ENCODE assay signal across 13 cellular contexts in genomic region chr1:164092603-164093353, GRCh38.
A peak's percentile ranks its signal among the peaks of the same experiment; 100 is the strongest.
DNase-seq lines count a peak whose midpoint lies in the region; ATAC-seq and TF ChIP-seq lines count a peak whose summit lies in the region.
"Had no signal": no experiment of that assay in that cellular context is flagged by ENCODE, and none has a peak within 500 bp of the region (broad histone marks: within the 10 kb centered on the region; RNA-seq: fewer than 3 reads in every experiment).

No MANE protein-coding gene starts in this region.

- no peak overlapping the region for H2AFZ ChIP-seq in OCI-LY3 (ENCODE audit: low read depth, low read length)
- H2AFZ ChIP-seq in fibroblast of lung (ENCODE audit: low read length): no peak overlapping the region
- H2AFZ ChIP-seq in mammary epithelial cell (ENCODE audit: low read depth, low read length): no peak overlapping the region

- no peaks in the 10 kb centered on the region for H4K20me1 ChIP-seq in OCI-LY3 (ENCODE audit: insufficient read depth, low read length)
- no peaks in the 10 kb centered on the region for H4K20me1 ChIP-seq in fibroblast of lung (ENCODE audit: control insufficient read depth, extremely low read depth, insufficient read depth, low read length)
- no peaks in the 10 kb centered on the region for H4K20me1 ChIP-seq in mammary epithelial cell (ENCODE audit: insufficient read depth, low read length)

- H3K4me2 ChIP-seq in OCI-LY3 (ENCODE audit: low read length) (no peak overlapping the region), fibroblast of lung (ENCODE audit: extremely low read depth, insufficient read depth, low read length) (no peak overlapping the region), mammary epithelial cell (ENCODE audit: insufficient read depth, low read depth, low read length) (no peak overlapping the region)

- intact Hi-C loops in mammary epithelial cell (cut with micrococcal nuclease): no loop called here

- H3K27me3 ChIP-seq in OCI-LY3 (ENCODE audit: low read depth, low read length) (no peaks in the 10 kb centered on the region), fibroblast of lung (ENCODE audit: control insufficient read depth, insufficient read depth, low read length) (no peaks in the 10 kb centered on the region), mammary epithelial cell (ENCODE audit: insufficient read depth, low read length) (no peaks in the 10 kb centered on the region)
- H3K27me3 ChIP-seq: left lung had no signal

- WGBS in mammary epithelial cell (ENCODE audit: low coverage, missing lambda C conversion rate): 29% methylated on average over 3 of the region's 4 CpGs

- no peak overlapping the region for H3K4me3 ChIP-seq in AG09309 (ENCODE audit: control insufficient read depth, low read depth, low read length)
- no peak overlapping the region for H3K4me3 ChIP-seq in OCI-LY3 (ENCODE audit: low read length)
- no peak overlapping the region for H3K4me3 ChIP-seq in fibroblast of lung (replicated peaks in 1 of 4; ENCODE audit: control extremely low read depth in 1 of 4, insufficient read depth in 1 of 4, low read depth in 3 of 4, low read length in 4 of 4)
- no peak overlapping the region for H3K4me3 ChIP-seq in mammary epithelial cell (replicated peaks in 1 of 3; ENCODE audit: insufficient read depth in 1 of 3, low read depth in 2 of 3, low read length in 3 of 3)
- H3K4me3 ChIP-seq: left lung, thoracic aorta had no signal

- H3K9me3 ChIP-seq in OCI-LY3 (ENCODE audit: insufficient read depth, low read length): no peaks in the 10 kb centered on the region
- H3K9me3 ChIP-seq in fibroblast of lung (ENCODE audit: control insufficient read depth, insufficient read depth, low read depth, low read length): no peaks in the 10 kb centered on the region
- H3K9me3 ChIP-seq in mammary epithelial cell (replicated peaks; ENCODE audit: insufficient read depth, low read length): peaks cover 3% of the 10 kb centered on the region

- BruUV-seq in mammary epithelial cell (replicated peaks; lab: Mats Ljungman, UMichigan): no TSS peak

- H3K36me3 ChIP-seq in OCI-LY3 (replicated peaks; ENCODE audit: low read depth, low read length) (no peaks in the 10 kb centered on the region), fibroblast of lung (ENCODE audit: control insufficient read depth, insufficient read depth, low read length) (no peaks in the 10 kb centered on the region), mammary epithelial cell (ENCODE audit: insufficient read depth, low read length) (no peaks in the 10 kb centered on the region)
- H3K36me3 ChIP-seq: left lung, thoracic aorta had no signal

- CTCF ChIA-PET in mammary epithelial cell (lab: Charles Lee; ENCODE audit: low non-redundant PET): no interaction called here

- dilution Hi-C loops in mammary epithelial cell (cut with HindIII; ENCODE audit: low sequenced_read_pairs): no loop called here

- H3K4me1 ChIP-seq in OCI-LY3 (ENCODE audit: low read length): no peaks in the 10 kb centered on the region
- H3K4me1 ChIP-seq in fibroblast of lung (ENCODE audit: control insufficient read depth, extremely low read depth, insufficient read depth, low read length): no peaks in the 10 kb centered on the region
- no peaks in the 10 kb centered on the region for H3K4me1 ChIP-seq in mammary epithelial cell (ENCODE audit: insufficient read depth, low read length)
- H3K4me1 ChIP-seq: left lung had no signal

- DNase-seq in AG09309 (ENCODE audit: low read depth) (no peak), ELR (ENCODE audit: low read depth) (peak; percentile 0), fibroblast of lung (ENCODE audit: low read depth in 2 of 2) (peak in 1 of 2 donors; percentile 4), NCI-H2029 treated with DMSO at 0.1 percent for 48 hours (lab: John Stamatoyannopoulos, UW) (no peak), mammary epithelial cell (no peak)
- DNase-seq: activated T-cell treated with anti-CD3 and anti-CD28 coated beads for 4 hours; nucleus accumbens; stimulated activated CD4-positive, alpha-beta T cell treated with anti-CD3 and anti-CD28 coated beads, Interleukin-4, amount 100 ng/mL, for 4 hours had no signal

- ATAC-seq in GM18520 (IDR thresholded peaks at IDR 0.05; ENCODE audit: unreplicated experiment): no peak
- ATAC-seq in GM18517 (IDR thresholded peaks at IDR 0.05; ENCODE audit: unreplicated experiment): no peak
- ATAC-seq: left lung had no signal

- H3K79me2 ChIP-seq in OCI-LY3 (ENCODE audit: low read length): no peaks in the 10 kb centered on the region
- no peaks in the 10 kb centered on the region for H3K79me2 ChIP-seq in fibroblast of lung (ENCODE audit: control insufficient read depth, insufficient read depth, low read length)
- H3K79me2 ChIP-seq in mammary epithelial cell (ENCODE audit: insufficient read depth, low read length): no peaks in the 10 kb centered on the region

- TF ChIP-seq CTCF in AG09309 (IDR thresholded peaks at IDR 0.05; ENCODE audit: control insufficient read depth, insufficient read depth, low read depth, low read length, missing control alignments) (peak; percentile 26), OCI-LY3 (IDR thresholded peaks at IDR 0.05; ENCODE audit: low read depth, low read length) (peak; percentile 35), fibroblast of lung (conservative IDR thresholded peaks at IDR 0.05 in 1 of 2, IDR thresholded peaks at IDR 0.05 in 1 of 2; ENCODE audit: low read depth in 1 of 2, low read length in 2 of 2) (peak; percentile 8 to 32), mammary epithelial cell (conservative IDR thresholded peaks at IDR 0.05 in 1 of 2, IDR thresholded peaks at IDR 0.05 in 1 of 2; ENCODE audit: extremely low read depth in 1 of 2, insufficient read depth in 1 of 2, low read depth in 1 of 2, low read length in 2 of 2) (peak in 1 of 2 donors; percentile 22)

- no peak overlapping the region for H3K27ac ChIP-seq in OCI-LY3 (ENCODE audit: low read length)
- no peak overlapping the region for H3K27ac ChIP-seq in fibroblast of lung (ENCODE audit: insufficient read depth, low read length)
- no peak overlapping the region for H3K27ac ChIP-seq in mammary epithelial cell (ENCODE audit: insufficient read depth, low read depth, low read length)
- H3K27ac ChIP-seq: left lung, thoracic aorta had no signal

- H3K9ac ChIP-seq in OCI-LY3 (ENCODE audit: low read length) (no peak overlapping the region), fibroblast of lung (ENCODE audit: insufficient read depth, low read length) (no peak overlapping the region), mammary epithelial cell (ENCODE audit: insufficient read depth, low read length) (no peak overlapping the region)

- in situ Hi-C loops in mammary epithelial cell (cut with MboI; ENCODE audit: low sequenced_read_pairs in 2 of 2): no loop called here
